8 cellular contexts compared by ENCODE assay signal in genomic region chrX:13473666-13474516, GRCh38.
A peak's percentile ranks its signal among the peaks of the same experiment; 100 is the strongest.
DNase-seq lines count a peak whose midpoint lies in the region; ATAC-seq, FAIRE-seq and TF ChIP-seq lines count a peak whose summit lies in the region.

No MANE protein-coding gene starts in this region.

- no peaks in the 10 kb centered on the region for H3K9me3 ChIP-seq in subcutaneous abdominal adipose tissue (ENCODE audit: control insufficient read depth in 5 of 5, low read length in 5 of 5)

- peak overlapping the region; percentile 33 for H3K27ac ChIP-seq in subcutaneous abdominal adipose tissue (ENCODE audit: low read depth, low read length)

- H3K4me1 Mint-ChIP-seq in T-cell: peaks cover 17 to 36% (median 19%) of the 10 kb centered on the region in 3 donors

- POLR2A ChIA-PET in T-cell (lab: Charles Lee): no interaction called here

- TF ChIP-seq POLR2A in GM15510 (IDR thresholded peaks at IDR 0.05; ENCODE audit: borderline replicate concordance, extremely low read depth, insufficient read length): peak; percentile 15

- peak overlapping the region in 1 of 5 donors; percentile 13 for H3K9ac ChIP-seq in subcutaneous abdominal adipose tissue (ENCODE audit: low read length in 5 of 5)

- DNase-seq in T-cell (peak in 16 of 34 experiments; percentile 0 to 28 (median 5)), globus pallidus (ENCODE audit: low spot score) (peak; percentile 7), DMS53 (lab: John Stamatoyannopoulos, UW) (no peak), NCI-H510A (lab: John Stamatoyannopoulos, UW) (no peak), D721Med (ENCODE audit: insufficient read length, low spot score) (no peak)

- no peaks in the 10 kb centered on the region for H3K36me3 Mint-ChIP-seq in T-cell

- no peaks in the 10 kb centered on the region for H3K36me3 ChIP-seq in subcutaneous abdominal adipose tissue (ENCODE audit: control insufficient read depth in 5 of 5, insufficient read depth in 5 of 5, low read length in 5 of 5)

- no peak for FAIRE-seq in D721Med (lab: Jason Lieb, UNC)

- H3K27ac Mint-ChIP-seq in T-cell: peak overlapping the region; percentile 95 to 98

- peak overlapping the region; percentile 51 to 80 (median 70) for H3K4me3 Mint-ChIP-seq in T-cell

- peaks cover 0 to 9% (median 3%) of the 10 kb centered on the region in 5 donors for H3K27me3 ChIP-seq in subcutaneous abdominal adipose tissue (ENCODE audit: control insufficient read depth in 5 of 5, insufficient read depth in 4 of 5, low read length in 5 of 5)

- CTCF ChIA-PET in T-cell (lab: Charles Lee): interaction anchor here in 1 of 2 donors (0.6 to 1.4 kb wide), 3 partner anchors 523 to 746 kb away, joined by 3 to 6 read pairs (median 3); no protein-coding TSS in a partner anchor

- H3K9me3 Mint-ChIP-seq in T-cell: no peaks in the 10 kb centered on the region

- peak overlapping the region in 3 of 5 donors; percentile 23 to 35 (median 29) for H3K4me3 ChIP-seq in subcutaneous abdominal adipose tissue (ENCODE audit: low read depth in 1 of 5, low read length in 5 of 5)

- no peak for TF ChIP-seq CTCF in D721Med (IDR thresholded peaks at IDR 0.05; ENCODE audit: insufficient read depth, missing control alignments)

- peaks cover 0 to 16% (median 13%) of the 10 kb centered on the region in 5 donors for H3K4me1 ChIP-seq in subcutaneous abdominal adipose tissue (ENCODE audit: control insufficient read depth in 5 of 5, insufficient read depth in 5 of 5, low read length in 5 of 5)

- peaks cover 0 to 30% of the 10 kb centered on the region in 2 donors for H3K27me3 Mint-ChIP-seq in T-cell

- ATAC-seq in GM21737 (IDR thresholded peaks at IDR 0.05; ENCODE audit: unreplicated experiment): peak; percentile 68
- peak; percentile 43 to 73 (median 70) for ATAC-seq in T-cell (replicated peaks in 1 of 4)
